ENCODE assay signal across 13 cellular contexts in the genomic region with DNA sequence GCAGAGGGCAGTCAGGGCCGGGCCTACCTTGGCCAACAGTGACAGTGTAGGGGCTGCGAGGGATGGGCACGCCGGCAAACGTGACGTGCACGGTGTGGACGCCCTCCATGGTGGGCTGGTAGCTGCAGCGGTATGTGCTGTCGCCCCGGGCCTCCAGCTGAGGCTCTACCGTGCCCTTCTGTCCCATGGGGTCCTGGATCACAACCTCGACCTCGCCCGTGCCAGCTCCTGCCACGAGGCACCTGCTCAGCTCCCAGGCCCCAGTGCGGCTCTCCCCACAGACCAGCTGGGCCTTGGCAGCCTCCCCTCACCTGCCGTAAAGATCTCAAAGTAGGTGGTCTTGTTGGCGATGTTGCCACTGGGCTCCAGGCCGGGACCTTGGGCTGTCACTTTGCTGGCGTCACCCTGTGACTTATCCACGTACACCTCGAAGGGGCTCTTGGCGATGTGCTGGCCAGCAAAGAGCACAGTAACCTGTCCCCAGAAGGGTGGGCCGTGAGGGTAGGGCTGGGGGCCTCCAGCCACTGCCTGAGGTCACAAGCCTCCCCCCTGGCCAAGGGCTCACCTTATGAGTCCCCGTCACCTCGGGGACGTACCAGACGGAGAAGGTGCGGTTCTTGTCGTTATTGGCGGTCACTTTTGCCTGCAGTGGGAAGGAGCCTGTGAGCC. TPM values are rescaled to one million over a fixed set of nuclear protein-coding genes. Genes with fewer than 3 reads are reported as not detected.
DNase-seq lines count a peak whose midpoint lies in the region; ATAC-seq and TF ChIP-seq lines count a peak whose summit lies in the region.
"Had no signal": no experiment of that assay in that cellular context is flagged by ENCODE, and none has a peak within 500 bp of the region (broad histone marks: within the 10 kb centered on the region; RNA-seq: fewer than 3 reads in every experiment).

No MANE protein-coding gene starts in this region.

- H3K4me3 Mint-ChIP-seq in activated CD8-positive, alpha-beta memory T cell treated with anti-CD3 and anti-CD28 coated beads, Interleukin-2, amount 10 ng/mL, durations not matched to agents 7 days and 5 days, result no peak overlapping the region

- no peaks in the 10 kb centered on the region for H3K9me3 ChIP-seq in RWPE2 (ENCODE audit: severe bottlenecking)
- H3K9me3 ChIP-seq in stomach smooth muscle (ENCODE audit: control insufficient read depth in 2 of 2, low read length in 2 of 2), result no peaks in the 10 kb centered on the region

- H3K27me3 Mint-ChIP-seq in activated CD8-positive, alpha-beta memory T cell treated with anti-CD3 and anti-CD28 coated beads, Interleukin-2, amount 10 ng/mL, durations not matched to agents 7 days and 5 days, result no peaks in the 10 kb centered on the region

- peak overlapping the region; percentile 56 for H3K27ac Mint-ChIP-seq in activated CD8-positive, alpha-beta memory T cell treated with anti-CD3 and anti-CD28 coated beads, Interleukin-2, amount 10 ng/mL, durations not matched to agents 7 days and 5 days

- peaks cover 41% of the 10 kb centered on the region for H3K4me1 Mint-ChIP-seq in activated CD8-positive, alpha-beta memory T cell treated with anti-CD3 and anti-CD28 coated beads, Interleukin-2, amount 10 ng/mL, durations not matched to agents 7 days and 5 days

- peaks cover 46% of the 10 kb centered on the region for H3K36me3 Mint-ChIP-seq in activated CD8-positive, alpha-beta memory T cell treated with anti-CD3 and anti-CD28 coated beads, Interleukin-2, amount 10 ng/mL, durations not matched to agents 7 days and 5 days

- no peak for DNase-seq in activated CD8-positive, alpha-beta memory T cell treated with anti-CD3 and anti-CD28 coated beads, Interleukin-2, amount 10 ng/mL, durations not matched to agents 7 days and 5 days
- no peak for DNase-seq in activated CD8-positive, alpha-beta memory T cell treated with anti-CD3 and anti-CD28 coated beads, Interleukin-2, amount 50 U/mL, for 48 hours
- DNase-seq in RWPE2 (ENCODE audit: low spot score), result no peak
- no peak for DNase-seq in NCI-H524 treated with DMSO at 0.1 percent for 48 hours (lab: John Stamatoyannopoulos, UW)
- no peak for DNase-seq in head of caudate nucleus
- DNase-seq: activated CD4-positive, alpha-beta T cell treated with anti-CD3 and anti-CD28 coated beads, Interleukin-2, amount 50 U/mL, for 1 hour; activated effector memory CD4-positive, alpha-beta T cell treated with Interleukin-2 at 50 U/mL for 16 hours; Kasumi-1; NCI-H526 treated with DMSO at 0.1 percent for 48 hours had no signal

- no peaks in the 10 kb centered on the region for H3K9me3 Mint-ChIP-seq in activated CD8-positive, alpha-beta memory T cell treated with anti-CD3 and anti-CD28 coated beads, Interleukin-2, amount 10 ng/mL, durations not matched to agents 7 days and 5 days (ENCODE audit: low read depth)

- H3K4me1 ChIP-seq in RWPE2 (ENCODE audit: insufficient read depth, poor library complexity, severe bottlenecking) (peaks cover 7% of the 10 kb centered on the region), stomach smooth muscle (ENCODE audit: control insufficient read depth, insufficient read depth, low read length) (peaks cover 61% of the 10 kb centered on the region)

- no peak for ATAC-seq in activated CD8-positive, alpha-beta memory T cell treated with anti-CD3 and anti-CD28 coated beads, Interleukin-2, amount 10 ng/mL, durations not matched to agents 7 days and 5 days
- ATAC-seq in RWPE2 (ENCODE audit: low read depth) (no peak), GM19023 (IDR thresholded peaks at IDR 0.05; ENCODE audit: unreplicated experiment) (no peak)
- ATAC-seq: Panc1 had no signal

- CTCF ChIA-PET in activated CD8-positive, alpha-beta memory T cell treated with anti-CD3 and anti-CD28 coated beads, Interleukin-2, amount 10 ng/mL, durations not matched to agents 7 days and 5 days (lab: Charles Lee), result interaction anchor here (1.4 kb wide), 1 partner anchor 16 kb away, joined by 5 read pairs; no protein-coding TSS in a partner anchor

- no peak for TF ChIP-seq CTCF in RWPE2 (IDR thresholded peaks at IDR 0.05; ENCODE audit: poor library complexity, severe bottlenecking)

- intact Hi-C loops in head of caudate nucleus (cut with DNase I), result no loop called here

- H3K27me3 ChIP-seq in RWPE2 (ENCODE audit: insufficient read depth, poor library complexity, severe bottlenecking) (no peaks in the 10 kb centered on the region), layer of hippocampus (ENCODE audit: control insufficient read depth, insufficient read depth, low read length) (no peaks in the 10 kb centered on the region), stomach smooth muscle (ENCODE audit: control insufficient read depth in 1 of 2, insufficient read depth in 2 of 2, low read length in 2 of 2) (peaks cover 0 to 3% of the 10 kb centered on the region in 2 donors)

- H3K4me3 ChIP-seq in RWPE2 (ENCODE audit: severe bottlenecking), result no peak overlapping the region
- peak overlapping the region in 1 of 2 donors; percentile 69 for H3K4me3 ChIP-seq in stomach smooth muscle (ENCODE audit: low read length in 2 of 2)

- H3K36me3 ChIP-seq in RWPE2 (ENCODE audit: low read depth) (peaks cover 90% of the 10 kb centered on the region), stomach smooth muscle (ENCODE audit: control insufficient read depth in 2 of 2, insufficient read depth in 2 of 2, low read length in 2 of 2) (peaks cover 50 to 56% of the 10 kb centered on the region in 2 donors)

- peak overlapping the region; percentile 33 to 90 for H3K9ac ChIP-seq in stomach smooth muscle (ENCODE audit: low read length in 2 of 2)

- H3K27ac ChIP-seq in RWPE2 (ENCODE audit: poor library complexity, severe bottlenecking) (peak overlapping the region; percentile 97), layer of hippocampus (ENCODE audit: low read depth, low read length) (peak overlapping the region; percentile 85), stomach smooth muscle (ENCODE audit: low read length) (peak overlapping the region; percentile 99)

RNA-seq across cellular contexts. Expression of gene FLNA, which starts 8.3 kb away (rescaled TPM):
- total RNA-seq in activated CD8-positive, alpha-beta memory T cell treated with anti-CD3 and anti-CD28 coated beads, Interleukin-2, amount 10 ng/mL, durations not matched to agents 7 days and 5 days, result 1,000 to 10,000 TPM; 1,602 to 2,011 TPM

RNA-seq across cellular contexts. Expression of gene EMD, which starts 13.0 kb away (rescaled TPM):
- 10 to 100 TPM; 64.6 to 70.2 TPM for total RNA-seq in activated CD8-positive, alpha-beta memory T cell treated with anti-CD3 and anti-CD28 coated beads, Interleukin-2, amount 10 ng/mL, durations not matched to agents 7 days and 5 days

RNA-seq across cellular contexts. Expression of gene RPL10, which starts 32.0 kb away (rescaled TPM):
- total RNA-seq in activated CD8-positive, alpha-beta memory T cell treated with anti-CD3 and anti-CD28 coated beads, Interleukin-2, amount 10 ng/mL, durations not matched to agents 7 days and 5 days, result 1,000 to 10,000 TPM; 2,013 to 2,356 TPM

RNA-seq across cellular contexts. Expression of gene DNASE1L1, which starts 42.9 kb away (rescaled TPM):
- total RNA-seq in activated CD8-positive, alpha-beta memory T cell treated with anti-CD3 and anti-CD28 coated beads, Interleukin-2, amount 10 ng/mL, durations not matched to agents 7 days and 5 days, result 10 to 100 TPM; 18.4 to 19.6 TPM

RNA-seq across cellular contexts. Expression of gene TAFAZZIN, which starts 45.2 kb away (rescaled TPM):
- 10 to 100 TPM; 77.1 to 90.2 TPM for total RNA-seq in activated CD8-positive, alpha-beta memory T cell treated with anti-CD3 and anti-CD28 coated beads, Interleukin-2, amount 10 ng/mL, durations not matched to agents 7 days and 5 days
